In the genomic region with DNA sequence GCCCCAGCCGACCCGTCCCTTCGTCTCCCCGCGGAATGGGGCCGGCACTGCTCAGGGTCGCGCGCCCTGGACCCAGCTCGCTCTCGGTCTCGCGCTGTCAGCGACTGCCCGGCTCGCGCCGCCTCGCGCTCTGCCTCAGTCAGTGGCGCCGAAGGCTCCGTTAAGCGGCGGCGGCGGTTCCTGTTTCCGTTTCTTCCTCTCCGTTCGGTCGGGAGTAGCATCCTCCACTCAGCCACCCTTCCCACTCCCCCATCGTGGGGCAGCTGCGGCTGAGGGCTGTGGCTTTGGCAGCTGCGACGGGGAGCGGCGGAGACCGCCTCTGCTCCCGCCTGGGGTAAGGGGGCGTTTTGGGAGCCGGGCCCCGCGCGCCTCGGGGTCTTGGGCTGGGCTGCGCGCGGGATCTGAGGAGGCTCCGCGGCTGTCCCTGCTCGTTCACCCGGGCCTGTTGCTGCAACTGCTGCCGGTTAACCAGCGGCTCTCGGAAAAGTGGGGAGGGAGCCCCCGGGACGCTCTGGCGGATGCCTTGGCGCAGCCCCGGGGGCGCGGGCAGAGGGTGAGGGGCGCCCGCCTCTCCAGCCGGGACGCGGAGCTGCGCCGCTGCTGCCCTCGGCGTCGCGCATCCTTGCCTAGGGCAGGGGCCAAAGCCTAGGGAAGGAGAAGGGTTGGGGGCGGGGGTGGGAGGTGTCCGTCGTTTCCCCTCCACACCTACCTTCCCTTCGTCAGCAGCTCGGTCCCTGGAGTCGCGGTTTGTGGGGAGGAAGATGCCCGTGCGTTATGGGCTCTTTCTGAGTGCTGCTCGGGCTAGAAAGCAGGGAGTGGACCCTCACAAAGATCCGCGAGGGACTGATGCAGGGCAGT, we compare ENCODE assay signal across 8 cellular contexts. TPM values are rescaled to one million over a fixed set of nuclear protein-coding genes. Genes with fewer than 3 reads are reported as not detected.
DNase-seq lines count a peak whose midpoint lies in the region; ATAC-seq and TF ChIP-seq lines count a peak whose summit lies in the region.

No MANE protein-coding gene starts in this region.

- H3K27me3 ChIP-seq in mucosa of rectum (ENCODE audit: control insufficient read depth in 2 of 2, insufficient read depth in 2 of 2, low read length in 2 of 2) = no peaks in the 10 kb centered on the region

- H3K9ac ChIP-seq in mucosa of rectum (ENCODE audit: low read depth in 1 of 2, low read length in 2 of 2) = peak overlapping the region; percentile 70 to 91

- peak overlapping the region; percentile 94 to 95 for H3K27ac ChIP-seq in mucosa of rectum (ENCODE audit: low read depth in 2 of 2, low read length in 2 of 2)

- ATAC-seq in GM18511 (IDR thresholded peaks at IDR 0.05; ENCODE audit: unreplicated experiment) (peak; percentile 45), HG03025 (IDR thresholded peaks at IDR 0.05; ENCODE audit: low FRiP score, unreplicated experiment) (peak; percentile 32)
- ATAC-seq in activated CD8-positive, alpha-beta T cell treated with anti-CD3 and anti-CD28 coated beads for 36 hours = peak; percentile 50

- no peaks in the 10 kb centered on the region for H3K36me3 ChIP-seq in mucosa of rectum (ENCODE audit: control insufficient read depth in 2 of 2, insufficient read depth in 2 of 2, low read length in 2 of 2)

- H3K4me1 ChIP-seq in mucosa of rectum (ENCODE audit: control insufficient read depth in 2 of 2, insufficient read depth in 2 of 2, low read length in 2 of 2) = peaks cover 0 to 9% of the 10 kb centered on the region in 2 donors

- CTCF ChIA-PET in activated CD8-positive, alpha-beta T cell treated with anti-CD3 and anti-CD28 coated beads for 36 hours (lab: Charles Lee) = interaction anchor here (0.8 to 6.3 kb wide), 28 partner anchors 16 to 657 kb away, joined by 3 to 74 read pairs (median 5); no protein-coding TSS in a partner anchor

- H3K4me1 Mint-ChIP-seq in activated CD8-positive, alpha-beta T cell treated with anti-CD3 and anti-CD28 coated beads for 36 hours (ENCODE audit: low read depth) = peaks cover 44% of the 10 kb centered on the region

- no peaks in the 10 kb centered on the region for H3K27me3 Mint-ChIP-seq in activated CD8-positive, alpha-beta T cell treated with anti-CD3 and anti-CD28 coated beads for 36 hours

- H3K4me3 ChIP-seq in epithelial cell of esophagus (ENCODE audit: low read length) (peak overlapping the region; percentile 75), mucosa of rectum (ENCODE audit: low read length in 2 of 2) (peak overlapping the region; percentile 76 to 88)

- no peaks in the 10 kb centered on the region for H3K9me3 ChIP-seq in mucosa of rectum (ENCODE audit: control insufficient read depth in 2 of 2, low read length in 2 of 2)

- DNase-seq in AG08396 (ENCODE audit: low spot score) (peak; percentile 79), NCI-H510A (lab: John Stamatoyannopoulos, UW) (peak; percentile 84), epithelial cell of esophagus (ENCODE audit: low read depth) (peak; percentile 77), superior temporal gyrus (ENCODE audit: extremely low spot score) (peak; percentile 60)
- DNase-seq in activated CD8-positive, alpha-beta T cell treated with anti-CD3 and anti-CD28 coated beads for 36 hours = peak; percentile 72

- H3K4me3 Mint-ChIP-seq in activated CD8-positive, alpha-beta T cell treated with anti-CD3 and anti-CD28 coated beads for 36 hours = peak overlapping the region; percentile 95

- H3K9me3 Mint-ChIP-seq in activated CD8-positive, alpha-beta T cell treated with anti-CD3 and anti-CD28 coated beads for 36 hours = no peaks in the 10 kb centered on the region

- intact Hi-C loops in activated CD8-positive, alpha-beta T cell treated with anti-CD3 and anti-CD28 coated beads for 36 hours (cut with micrococcal nuclease) = loop anchor here (5.0 to 10.0 kb wide), 4 partner anchors 111 to 652 kb away; no protein-coding TSS in a partner anchor

- peak overlapping the region; percentile 98 for H3K27ac Mint-ChIP-seq in activated CD8-positive, alpha-beta T cell treated with anti-CD3 and anti-CD28 coated beads for 36 hours

- TF ChIP-seq CTCF in activated CD8-positive, alpha-beta T cell treated with anti-CD3 and anti-CD28 coated beads for 36 hours (IDR thresholded peaks at IDR 0.05) = no peak
- TF ChIP-seq CTCF in epithelial cell of esophagus (IDR thresholded peaks at IDR 0.05; ENCODE audit: insufficient read depth, low read depth, low read length, missing control alignments) = peak; percentile 2

- H3K36me3 Mint-ChIP-seq in activated CD8-positive, alpha-beta T cell treated with anti-CD3 and anti-CD28 coated beads for 36 hours (ENCODE audit: low read depth) = peaks cover 7% of the 10 kb centered on the region

- POLR2A ChIA-PET in activated CD8-positive, alpha-beta T cell treated with anti-CD3 and anti-CD28 coated beads for 36 hours (lab: Charles Lee) = interaction anchor here (0.6 to 3.2 kb wide), 12 partner anchors 14 to 249 kb away, joined by 3 to 31 read pairs (median 4); no protein-coding TSS in a partner anchor

RNA-seq across cellular contexts. Expression of gene FUT8, which starts 0.6 kb away (rescaled TPM):
- 10 to 100 TPM; 55.7 to 61.0 TPM for total RNA-seq in activated CD8-positive, alpha-beta T cell treated with anti-CD3 and anti-CD28 coated beads for 36 hours

Comparison
In these comparisons a context has a peak if more than half of its experiments do, and no peak if none do; other contexts are left out.
1. Peak in every context shown above with its lines: DNase-seq, ATAC-seq, H3K4me3 ChIP-seq and H3K27ac ChIP-seq.